ENCODE assay signal across 25 cellular contexts in the genomic region with DNA sequence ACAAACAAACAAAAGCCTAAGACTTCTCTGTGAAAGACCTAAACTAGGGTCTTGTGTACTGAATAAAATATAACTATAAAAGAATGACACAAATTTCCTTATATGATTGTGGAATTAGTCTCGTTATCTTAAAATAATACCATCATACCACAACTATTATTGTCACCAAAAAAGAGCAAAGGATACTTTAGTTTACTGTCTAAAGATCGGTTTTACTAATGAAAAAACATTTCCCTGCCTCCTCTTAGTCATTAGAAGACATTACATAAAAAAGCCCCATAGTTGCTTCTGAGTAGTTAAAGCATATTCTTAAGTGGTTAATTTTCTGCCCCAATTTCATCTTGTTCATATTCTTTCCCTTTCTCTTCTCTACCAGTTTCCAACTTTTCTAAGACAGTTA. TPM values are rescaled to one million over a fixed set of nuclear protein-coding genes. Genes with fewer than 3 reads are reported as not detected.
"Had no signal": no experiment of that assay in that cellular context is flagged by ENCODE, and none has a peak within 500 bp of the region (broad histone marks: within the 10 kb centered on the region; RNA-seq: fewer than 3 reads in every experiment).

No MANE protein-coding gene starts in this region.

- DNase-seq: KBM-7, MG63, NCI-H1092, NCI-H1105 treated with DMSO at 0.1 percent for 48 hours, NCI-H1436, NCI-H187, NCI-H2029, NCI-H2081 treated with DMSO at 0.1 percent for 48 hours, NCI-H2171, NCI-H226, NCI-H446, NCI-H510A, NCI-H524 treated with DMSO at 0.1 percent for 48 hours, NCI-H774, PC-3, SHP77, SK-N-SH, SW 1271, T-cell had no signal

- H3K4me3 ChIP-seq: MG63 had no signal

- H3K9me3 ChIP-seq: MG63, SK-N-SH had no signal

- H3K27me3 ChIP-seq: MG63 had no signal

- H3K9me3 Mint-ChIP-seq: T-cell had no signal

- H3K9ac ChIP-seq: SK-N-SH had no signal

- ATAC-seq: Panc1, PC-3, T-cell had no signal

- H3K27ac Mint-ChIP-seq: T-cell had no signal

- H3K27me3 Mint-ChIP-seq: T-cell had no signal

- H3K4me1 Mint-ChIP-seq: T-cell had no signal

- H3K27ac ChIP-seq: RWPE1 had no signal

- H3K36me3 Mint-ChIP-seq: T-cell had no signal

- H3K4me2 ChIP-seq: SK-N-SH had no signal

- H3K4me3 Mint-ChIP-seq: T-cell had no signal

- H3K36me3 ChIP-seq: MG63 had no signal

- H3K9me2 ChIP-seq: SK-N-SH had no signal

RNA-seq across cellular contexts. Expression of gene PRL, which starts 33.1 kb away (rescaled TPM):
- total RNA-seq: HT-29, LHCN-M2, OCI-LY7, PC-3, SK-MEL-5 had no signal
- polyA plus RNA-seq: SK-N-SH had no signal
